8 cellular contexts compared by ENCODE assay signal in genomic region chr12:98755855-98756254, GRCh38.
A peak's percentile ranks its signal among the peaks of the same experiment; 100 is the strongest.
DNase-seq lines count a peak whose midpoint lies in the region; ATAC-seq and TF ChIP-seq lines count a peak whose summit lies in the region.
"Not testable (repeated sequence)": the region's sequence is repeated elsewhere in the genome, so short reads cannot be mapped to it uniquely, and the experiment has no call there.

No MANE protein-coding gene starts in this region.

- H2BK15ac ChIP-seq in IMR-90 (ENCODE audit: low read depth, low read length): not testable (repeated sequence)

- not testable (repeated sequence) for H3K27ac ChIP-seq in AG04450 (ENCODE audit: low read depth, low read length); IMR-90 (ENCODE audit: insufficient read depth, low read length)
- H3K27ac ChIP-seq in SJSA1: peak overlapping the region; percentile 12; the same call in 1 of the 2 replicates

- not testable (repeated sequence) for H3K27me3 ChIP-seq in AG04450 (ENCODE audit: control insufficient read depth, insufficient read depth, low read length); IMR-90 (ENCODE audit: control insufficient read depth, insufficient read depth, low read length); SJSA1 (replicated peaks)

- H3K79me1 ChIP-seq in IMR-90 (ENCODE audit: low read depth in 1 of 2, low read length in 2 of 2): not testable (repeated sequence)

- 100% methylated on average over 1 of the region's 5 CpGs; no CpG with 5 or more reads in 1 of the 2 experiments for WGBS in IMR-90 (ENCODE audit: extremely low coverage in 2 of 2, insufficient read length in 1 of 2), 2 experiments

- H3K4me3 ChIP-seq in AG04450 (ENCODE audit: low read depth, low read length); IMR-90 (ENCODE audit: insufficient read depth, low read depth, low read length); SJSA1; astrocyte of the spinal cord (ENCODE audit: low read depth, low read length); epithelial cell of esophagus (ENCODE audit: low read length): not testable (repeated sequence)

- H3K23ac ChIP-seq in IMR-90 (ENCODE audit: low read depth, low read length): not testable (repeated sequence)

- CTCF ChIA-PET in AG04450 (lab: Charles Lee); IMR-90 (lab: Yijun Ruan, JAX): not testable (repeated sequence)

- 0 out of 4 replicates have a peak overlapping the region, but pooled peaks of 1 of the 2 experiments have one; percentile 10 for H4K8ac ChIP-seq in IMR-90 (ENCODE audit: low read depth in 2 of 2, low read length in 2 of 2)

- 0 out of 2 replicates have a peak, but pooled peaks have one; percentile 19 for ATAC-seq in IMR-90 (ENCODE audit: low read depth)

- H3K36me3 ChIP-seq in IMR-90 (ENCODE audit: control insufficient read depth, insufficient read depth, low read length); SJSA1: not testable (repeated sequence)

- TF ChIP-seq POLR2A in IMR-90 (IDR thresholded peaks at IDR 0.05; ENCODE audit: low read depth, low read length): not testable (repeated sequence)

- TF ChIP-seq CTCF in AG04450 (IDR thresholded peaks at IDR 0.05; ENCODE audit: low read depth, low read length) (peak; percentile 13; the same call in 1 of the 2 replicates), IMR-90 (conservative IDR thresholded peaks at IDR 0.05; ENCODE audit: low read depth, low read length) (0 out of 2 replicates have a peak, but pooled peaks have one; percentile 17), astrocyte of the spinal cord (IDR thresholded peaks at IDR 0.05; ENCODE audit: low read depth, low read length) (peak; percentile 17), epithelial cell of esophagus (IDR thresholded peaks at IDR 0.05; ENCODE audit: insufficient read depth, low read depth, low read length, missing control alignments) (peak; percentile 15)

- dilution Hi-C loops in IMR-90 (cut with HindIII; ENCODE audit: low sequenced_read_pairs, unreplicated experiment): not testable (repeated sequence)

- H2AFZ ChIP-seq in IMR-90 (replicated peaks; ENCODE audit: low read length, poor library complexity): not testable (repeated sequence)

- H3K14ac ChIP-seq in IMR-90 (replicated peaks; ENCODE audit: low read depth, low read length): 0 out of 2 replicates have a peak overlapping the region, but pooled peaks have one; percentile 62

- H2BK20ac ChIP-seq in IMR-90 (ENCODE audit: low read depth, low read length): not testable (repeated sequence)

- intact Hi-C loops in IMR-90 (cut with micrococcal nuclease): not testable (repeated sequence)

- H2AK5ac ChIP-seq in IMR-90 (ENCODE audit: low read depth, low read length): not testable (repeated sequence)

- not testable (repeated sequence) for H2AK9ac ChIP-seq in IMR-90 (replicated peaks; ENCODE audit: low read depth, low read length, poor library complexity)

- not testable (repeated sequence) for H3K4ac ChIP-seq in IMR-90 (ENCODE audit: low read depth, low read length)

- 0 out of 2 replicates have a peak overlapping the region, but pooled peaks have one; percentile 28 for H2BK120ac ChIP-seq in IMR-90 (ENCODE audit: low read depth, low read length)

- BruUV-seq in IMR-90 (replicated peaks; lab: Mats Ljungman, UMichigan): not testable (repeated sequence)

- not testable (repeated sequence) for H3K4me2 ChIP-seq in IMR-90 (ENCODE audit: low read depth, low read length)

- TF ChIP-seq RAD21 in IMR-90 (IDR thresholded peaks at IDR 0.05; ENCODE audit: low read length): not testable (repeated sequence)

- H3K9me1 ChIP-seq in IMR-90 (ENCODE audit: insufficient read depth, low read length): not testable (repeated sequence)

- not testable (repeated sequence) for DNase-seq in AG04450 (ENCODE audit: low read depth, low spot score)
- peak; percentile 57 for DNase-seq in GM04504 (ENCODE audit: low read depth)
- peak; percentile 79 for DNase-seq in IMR-90
- DNase-seq in SJSA1 (ENCODE audit: low read depth in 1 of 2, low spot score in 2 of 2): peak; percentile 51 to 70
- DNase-seq in astrocyte of the spinal cord (ENCODE audit: low read depth, low spot score): peak; percentile 86
- peak; percentile 89 for DNase-seq in epithelial cell of esophagus (ENCODE audit: low read depth)
- DNase-seq in iris pigment epithelial cell (ENCODE audit: low read depth): peak; percentile 62
- peak; percentile 88 for DNase-seq in stromal cell of bone marrow (ENCODE audit: low read depth)

- H3K4me1 ChIP-seq in IMR-90 (ENCODE audit: control insufficient read depth, insufficient read depth, low read length): not testable (repeated sequence)
- H3K4me1 ChIP-seq in SJSA1 (replicated peaks): peaks cover 46% of the 10 kb centered on the region

- H2BK5ac ChIP-seq in IMR-90 (ENCODE audit: low read depth, low read length, poor library complexity, severe bottlenecking): not testable (repeated sequence)

- not testable (repeated sequence) for H3K9ac ChIP-seq in IMR-90 (ENCODE audit: low read depth, low read length)

- not testable (repeated sequence) for H3K18ac ChIP-seq in IMR-90 (ENCODE audit: low read depth, low read length)

- in situ Hi-C loops in IMR-90 (cut with MboI; ENCODE audit: low sequenced_read_pairs); astrocyte of the spinal cord (cut with HindIII; ENCODE audit: low sequenced_read_pairs): not testable (repeated sequence)

- not testable (repeated sequence) for H3K56ac ChIP-seq in IMR-90 (ENCODE audit: extremely low read depth, insufficient read depth, low read length)

- H3K9me3 ChIP-seq in AG04450 (ENCODE audit: control insufficient read depth, insufficient read depth, low read length); IMR-90 (ENCODE audit: control insufficient read depth, insufficient read depth, low read length); SJSA1 (replicated peaks): not testable (repeated sequence)

- H4K91ac ChIP-seq in IMR-90 (ENCODE audit: insufficient read depth, low read depth, low read length): not testable (repeated sequence)

- POLR2A ChIA-PET in AG04450 (lab: Yijun Ruan, JAX); IMR-90 (lab: Charles Lee; ENCODE audit: unreplicated experiment): not testable (repeated sequence)

- not testable (repeated sequence) for H4K20me1 ChIP-seq in IMR-90 (ENCODE audit: insufficient read depth, low read length)

- not testable (repeated sequence) for H4K5ac ChIP-seq in IMR-90 (ENCODE audit: low read depth, low read length)

TF ChIP-seq in IMR-90, 13 proteins besides CTCF, POLR2A, EP300 and RAD21:
- peak; percentile 54 for TF ChIP-seq FOS (IDR thresholded peaks at IDR 0.05; ENCODE audit: low read depth, low read length)
